Comparison of ENCODE assay signal across 29 cellular contexts in genomic region chr13:28129911-28130693, GRCh38. TPM values are rescaled to one million over a fixed set of nuclear protein-coding genes. Genes with fewer than 3 reads are reported as not detected.
"Had no signal": no experiment of that assay in that cellular context is flagged by ENCODE, and none has a peak within 500 bp of the region (broad histone marks: within the 10 kb centered on the region; RNA-seq: fewer than 3 reads in every experiment).

No MANE protein-coding gene starts in this region.

- H3K4me3 ChIP-seq: adrenal gland, ascending aorta, gastrocnemius medialis, hepatocyte, psoas muscle, suprapubic skin, tibial artery, upper lobe of right lung had no signal

- H3K9ac ChIP-seq: parathyroid adenoma had no signal

- H3K79me2 ChIP-seq: hepatocyte, parathyroid adenoma had no signal

- H3K27me3 ChIP-seq: adrenal gland, ascending aorta, gastrocnemius medialis, hepatocyte, suprapubic skin, tibial artery, upper lobe of right lung had no signal

- H3K36me3 ChIP-seq: adrenal gland, ascending aorta, gastrocnemius medialis, suprapubic skin, tibial artery, upper lobe of right lung had no signal

- ATAC-seq: effector memory CD8-positive, alpha-beta T cell; gastrocnemius medialis; left ventricle myocardium superior; naive thymus-derived CD4-positive, alpha-beta T cell; psoas muscle; upper lobe of right lung had no signal

- H3K4me1 ChIP-seq: adrenal gland, ascending aorta, gastrocnemius medialis, parathyroid adenoma, psoas muscle, suprapubic skin, tibial artery, upper lobe of right lung had no signal

- H3K9me3 ChIP-seq: adrenal gland, ascending aorta, gastrocnemius medialis, psoas muscle, suprapubic skin, tibial artery, upper lobe of right lung had no signal

- H3K27ac ChIP-seq: adrenal gland, ascending aorta, gastrocnemius medialis, hepatocyte, parathyroid adenoma, psoas muscle, suprapubic skin, tibial artery, upper lobe of right lung had no signal

- DNase-seq: activated CD4-positive, alpha-beta T cell treated with anti-CD3 and anti-CD28 coated beads for 4 hours; activated CD4-positive, alpha-beta T cell treated with anti-CD3 and anti-CD28 coated beads, Interleukin-2, amount 50 U/mL, for 4 hours; activated CD4-positive, CD25-positive, alpha-beta regulatory T cell; activated effector memory CD4-positive, alpha-beta T cell treated with anti-CD3 and anti-CD28 coated beads, Interleukin-2, amount 50 U/mL, for 16 hours; activated naive CD4-positive, alpha-beta T cell treated with anti-CD3 and anti-CD28 coated beads for 36 hours; activated naive CD8-positive, alpha-beta T cell treated with anti-CD3 and anti-CD28 coated beads for 36 hours; adrenal gland; cortex of kidney; effector memory CD8-positive, alpha-beta T cell; erythroblast; gastrocnemius medialis; glutamatergic neuron; islet precursor cell; left ventricle myocardium superior; naive thymus-derived CD4-positive, alpha-beta T cell; occipital lobe; psoas muscle; stimulated activated naive CD4-positive, alpha-beta T cell; T-helper 1 cell; tibial artery; upper lobe of right lung had no signal

- H2AFZ ChIP-seq: hepatocyte, parathyroid adenoma had no signal

- H3K4me2 ChIP-seq: hepatocyte had no signal

RNA-seq across cellular contexts. Expression of gene FLT3, which starts 29.7 kb away (rescaled TPM):
- total RNA-seq: activated naive CD4-positive, alpha-beta T cell treated with anti-CD3 and anti-CD28 coated beads for 36 hours; ascending aorta; chondrocyte; fibroblast of lung; lung microvascular endothelial cell; neural crest cell had no signal
- polyA plus RNA-seq: fibroblast of lung; naive thymus-derived CD4-positive, alpha-beta T cell had no signal
